ENCODE assay signal across 9 cellular contexts in genomic region chr21:21200939-21201610, GRCh38.
DNase-seq lines count a peak whose midpoint lies in the region; ATAC-seq and TF ChIP-seq lines count a peak whose summit lies in the region.
"Had no signal": no experiment of that assay in that cellular context is flagged by ENCODE, and none has a peak within 500 bp of the region (broad histone marks: within the 10 kb centered on the region; RNA-seq: fewer than 3 reads in every experiment).

No MANE protein-coding gene starts in this region.

- no peaks in the 10 kb centered on the region for H3K9me2 ChIP-seq in SK-N-SH

- no peaks in the 10 kb centered on the region for H3K79me2 ChIP-seq in SK-N-SH (ENCODE audit: insufficient read depth)

- no peak for ATAC-seq in aorta (ENCODE audit: low FRiP score)

- intact Hi-C loops in aorta (cut with DNase I), result loop anchor here in 1 of 2 donors (2.0 kb wide), 1 partner anchor 36 kb away; no protein-coding TSS in a partner anchor

- H3K4me2 ChIP-seq in SK-N-SH (peak overlapping the region; percentile 58), skeletal muscle satellite cell (ENCODE audit: low read length) (peak overlapping the region; percentile 64)

- peaks cover 15% of the 10 kb centered on the region for H3F3A ChIP-seq in SK-N-SH (replicated peaks; ENCODE audit: insufficient read depth)

- WGBS in SK-N-SH (ENCODE audit: low lambda C conversion rate), result 74% methylated on average over 5 of the region's 5 CpGs
- WGBS in aorta, 2 donors, result 65 to 71% methylated on average over 5 of the region's 5 CpGs

- no peaks in the 10 kb centered on the region for H3K36me3 ChIP-seq in SK-N-SH (replicated peaks in 1 of 2; ENCODE audit: control insufficient read depth in 1 of 2, insufficient read depth in 2 of 2, low read length in 1 of 2)
- no peaks in the 10 kb centered on the region for H3K36me3 ChIP-seq in skeletal muscle satellite cell (ENCODE audit: insufficient read depth, low read length)
- no peaks in the 10 kb centered on the region for H3K36me3 ChIP-seq in aorta (ENCODE audit: control insufficient read depth in 1 of 2, insufficient read depth in 2 of 2, low read length in 1 of 2)

- TF ChIP-seq CTCF in SK-N-SH (IDR thresholded peaks at IDR 0.05), result no peak

- peak overlapping the region; percentile 85 to 95 for H3K27ac ChIP-seq in SK-N-SH (ENCODE audit: low read depth in 2 of 2, low read length in 1 of 2)
- no peak overlapping the region for H3K27ac ChIP-seq in aorta (ENCODE audit: low read depth in 1 of 2, low read length in 2 of 2)

- H3K4me3 ChIP-seq in SK-N-SH (ENCODE audit: low read depth in 2 of 2, low read length in 1 of 2) (no peak overlapping the region; a peak in 1 of 4 replicates), skeletal muscle satellite cell (ENCODE audit: low read length) (no peak overlapping the region), aorta (ENCODE audit: low read length in 2 of 2) (no peak overlapping the region)

- TF ChIP-seq RAD21 in SK-N-SH (IDR thresholded peaks at IDR 0.05; ENCODE audit: low read length), result no peak

- H4K20me1 ChIP-seq in SK-N-SH (ENCODE audit: insufficient read depth), result no peaks in the 10 kb centered on the region

- H3K9ac ChIP-seq in SK-N-SH (peak overlapping the region; percentile 61), skeletal muscle satellite cell (ENCODE audit: low read depth, low read length) (peak overlapping the region; percentile 70)

- POLR2A ChIA-PET in SK-N-SH (lab: Yijun Ruan, JAX), result no interaction called here

- peaks cover 0 to 23% of the 10 kb centered on the region in 2 experiments; a peak in 3 of 4 replicates for H3K4me1 ChIP-seq in SK-N-SH (ENCODE audit: control insufficient read depth in 1 of 2, insufficient read depth in 2 of 2, low read depth in 1 of 2, low read length in 1 of 2)
- H3K4me1 ChIP-seq in skeletal muscle satellite cell (ENCODE audit: control insufficient read depth, insufficient read depth, low read length), result peaks cover 18% of the 10 kb centered on the region
- no peaks in the 10 kb centered on the region for H3K4me1 ChIP-seq in aorta (ENCODE audit: control insufficient read depth in 1 of 2, insufficient read depth in 2 of 2, low read length in 2 of 2)

- TF ChIP-seq EP300 in SK-N-SH (IDR thresholded peaks at IDR 0.05; ENCODE audit: borderline replicate concordance in 1 of 2, low read depth in 1 of 2, low read length in 1 of 2), result no peak

- DNase-seq in H4 (ENCODE audit: low spot score) (peak; percentile 41), SK-N-SH (no peak), foreskin melanocyte (peak; percentile 25), NCI-H1105 (lab: John Stamatoyannopoulos, UW) (no peak), aorta (no peak)
- no peak for DNase-seq in stimulated activated CD4-positive, alpha-beta T cell treated with anti-CD3 and anti-CD28 coated beads, Interleukin-4, amount 100 ng/mL, for 4 hours
- DNase-seq: activated gamma-delta T cell, NCI-H1436 treated with DMSO at 0.1 percent for 48 hours had no signal

- CTCF ChIA-PET in SK-N-SH (lab: Yijun Ruan, JAX), result no interaction called here

- H3K27me3 ChIP-seq in SK-N-SH (ENCODE audit: insufficient read depth), result no peaks in the 10 kb centered on the region
- no peaks in the 10 kb centered on the region for H3K27me3 ChIP-seq in skeletal muscle satellite cell (ENCODE audit: control insufficient read depth, insufficient read depth, low read length)
- no peaks in the 10 kb centered on the region for H3K27me3 ChIP-seq in aorta (ENCODE audit: control insufficient read depth in 1 of 2, insufficient read depth in 2 of 2, low read length in 1 of 2)

- H2AFZ ChIP-seq in SK-N-SH (ENCODE audit: low read depth), result peak overlapping the region; percentile 45; the same call in 1 of the 2 replicates

- H3K9me3 ChIP-seq in SK-N-SH, result no peaks in the 10 kb centered on the region
- H3K9me3 ChIP-seq in skeletal muscle satellite cell (replicated peaks; ENCODE audit: low read length), result no peaks in the 10 kb centered on the region
- no peaks in the 10 kb centered on the region for H3K9me3 ChIP-seq in aorta (ENCODE audit: control insufficient read depth, low read length)

TF ChIP-seq in SK-N-SH, 30 proteins besides CTCF, POLR2A, EP300 and RAD21:
- TF ChIP-seq NFIC (IDR thresholded peaks at IDR 0.05; ENCODE audit: borderline replicate concordance) (no peak), SIN3A (IDR thresholded peaks at IDR 0.05; ENCODE audit: borderline replicate concordance, low read depth, low read length) (no peak), MEF2A (IDR thresholded peaks at IDR 0.05; ENCODE audit: borderline replicate concordance, low read depth) (no peak), FOSL2 (IDR thresholded peaks at IDR 0.05; ENCODE audit: borderline replicate concordance, low read depth) (no peak), TEAD4 (IDR thresholded peaks at IDR 0.05; ENCODE audit: borderline replicate concordance, insufficient read depth) (no peak), EZH2phosphoT487 (IDR thresholded peaks at IDR 0.05; ENCODE audit: borderline replicate concordance, low read depth) (no peak), FOXM1 (IDR thresholded peaks at IDR 0.05; ENCODE audit: low read depth) (no peak), ELF1 (IDR thresholded peaks at IDR 0.05) (no peak), JUND (IDR thresholded peaks at IDR 0.05) (no peak), MXI1 (IDR thresholded peaks at IDR 0.05; ENCODE audit: low read depth, low read length) (no peak)
- TF ChIP-seq, protein P1, sequence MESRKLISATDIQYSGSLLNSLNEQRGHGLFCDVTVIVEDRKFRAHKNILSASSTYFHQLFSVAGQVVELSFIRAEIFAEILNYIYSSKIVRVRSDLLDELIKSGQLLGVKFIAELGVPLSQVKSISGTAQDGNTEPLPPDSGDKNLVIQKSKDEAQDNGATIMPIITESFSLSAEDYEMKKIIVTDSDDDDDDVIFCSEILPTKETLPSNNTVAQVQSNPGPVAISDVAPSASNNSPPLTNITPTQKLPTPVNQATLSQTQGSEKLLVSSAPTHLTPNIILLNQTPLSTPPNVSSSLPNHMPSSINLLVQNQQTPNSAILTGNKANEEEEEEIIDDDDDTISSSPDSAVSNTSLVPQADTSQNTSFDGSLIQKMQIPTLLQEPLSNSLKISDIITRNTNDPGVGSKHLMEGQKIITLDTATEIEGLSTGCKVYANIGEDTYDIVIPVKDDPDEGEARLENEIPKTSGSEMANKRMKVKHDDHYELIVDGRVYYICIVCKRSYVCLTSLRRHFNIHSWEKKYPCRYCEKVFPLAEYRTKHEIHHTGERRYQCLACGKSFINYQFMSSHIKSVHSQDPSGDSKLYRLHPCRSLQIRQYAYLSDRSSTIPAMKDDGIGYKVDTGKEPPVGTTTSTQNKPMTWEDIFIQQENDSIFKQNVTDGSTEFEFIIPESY (IDR thresholded peaks at IDR 0.05; ENCODE audit: borderline replicate concordance, low read depth), result no peak
- TF ChIP-seq, protein P2, sequence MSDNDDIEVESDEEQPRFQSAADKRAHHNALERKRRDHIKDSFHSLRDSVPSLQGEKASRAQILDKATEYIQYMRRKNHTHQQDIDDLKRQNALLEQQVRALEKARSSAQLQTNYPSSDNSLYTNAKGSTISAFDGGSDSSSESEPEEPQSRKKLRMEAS (IDR thresholded peaks at IDR 0.05; ENCODE audit: low read depth), result no peak

Comparison
In these comparisons a context has a peak if more than half of its experiments do, and no peak if none do; other contexts are left out.
1. DNase-seq: peak in H4 (single experiment) and foreskin melanocyte (single experiment); none in SK-N-SH (single experiment), stimulated activated CD4-positive, alpha-beta T cell treated with anti-CD3 and anti-CD28 coated beads, Interleukin-4, amount 100 ng/mL, for 4 hours (0 of 2), NCI-H1105 (single experiment) and aorta (0 of 2).
2. H3K27ac ChIP-seq: peak in SK-N-SH (2 of 2); none in aorta (0 of 2).